Comparison of ENCODE assay signal across 1 cellular context in the genomic region with DNA sequence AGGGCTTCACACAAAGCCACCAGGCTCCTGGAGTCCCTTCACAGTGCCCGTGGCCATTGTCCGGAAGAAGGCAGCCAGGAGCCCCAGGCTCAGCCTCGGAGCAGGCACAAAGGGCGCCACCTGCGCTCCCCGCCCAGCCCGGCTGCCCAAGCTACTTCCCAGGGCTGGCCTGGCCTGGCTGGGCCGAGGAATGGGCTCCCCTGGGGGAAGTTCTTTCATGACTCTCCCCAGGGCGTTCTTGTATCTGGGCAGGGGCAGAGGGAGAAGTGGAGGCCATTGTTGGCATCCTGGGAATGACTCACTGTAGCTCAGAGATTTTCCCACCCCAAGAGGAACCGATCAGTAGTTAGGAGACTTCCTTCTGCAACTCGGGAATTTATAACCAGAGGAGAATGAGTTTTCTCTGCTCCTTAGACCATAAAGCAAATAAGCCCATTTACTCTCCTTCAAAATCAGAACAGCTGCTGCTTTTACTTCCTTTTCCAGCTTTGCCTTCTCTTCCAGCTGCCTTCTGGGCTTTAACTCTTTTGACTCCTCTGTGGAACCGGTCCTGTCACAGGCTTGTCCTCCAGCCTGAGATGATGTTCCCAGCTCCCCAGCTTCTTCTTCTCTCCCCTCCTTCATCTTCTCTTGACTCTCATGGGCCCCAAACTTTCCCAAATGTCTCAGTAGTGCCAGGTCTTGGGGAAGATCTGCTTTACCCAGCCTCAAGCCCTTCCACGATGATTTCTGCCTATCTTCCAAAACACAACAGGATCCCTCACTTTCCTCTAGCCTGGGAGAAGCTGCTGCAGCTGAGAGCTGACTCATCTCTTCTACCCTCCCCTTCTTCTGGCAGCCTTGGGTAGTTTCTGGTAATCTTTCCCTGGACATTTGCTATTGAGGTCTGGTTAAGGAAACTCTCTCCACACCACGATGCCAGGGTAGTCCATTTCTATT.
TF ChIP-seq lines count a peak whose summit lies in the region.

No MANE protein-coding gene starts in this region.

TF ChIP-seq in IMR-90, 13 proteins besides CTCF, POLR2A, EP300 and RAD21:
- TF ChIP-seq NFE2L2 (IDR thresholded peaks at IDR 0.05; ENCODE audit: low read depth, low read length) (no peak), MXI1 (IDR thresholded peaks at IDR 0.05; ENCODE audit: borderline replicate concordance, low read depth, low read length) (no peak), FOS (IDR thresholded peaks at IDR 0.05; ENCODE audit: low read depth, low read length) (peak; percentile 10; the same call in 1 of the 2 replicates), RFX5 (IDR thresholded peaks at IDR 0.05; ENCODE audit: low read depth, low read length) (no peak), CEBPB (IDR thresholded peaks at IDR 0.05; ENCODE audit: low read depth, low read length) (no peak), CHD1 (IDR thresholded peaks at IDR 0.05; ENCODE audit: low read depth, low read length) (no peak), MAFK (IDR thresholded peaks at IDR 0.05; ENCODE audit: low read depth, low read length) (peak; percentile 30; the same call in 1 of the 2 replicates)
- TF ChIP-seq, protein P1, sequence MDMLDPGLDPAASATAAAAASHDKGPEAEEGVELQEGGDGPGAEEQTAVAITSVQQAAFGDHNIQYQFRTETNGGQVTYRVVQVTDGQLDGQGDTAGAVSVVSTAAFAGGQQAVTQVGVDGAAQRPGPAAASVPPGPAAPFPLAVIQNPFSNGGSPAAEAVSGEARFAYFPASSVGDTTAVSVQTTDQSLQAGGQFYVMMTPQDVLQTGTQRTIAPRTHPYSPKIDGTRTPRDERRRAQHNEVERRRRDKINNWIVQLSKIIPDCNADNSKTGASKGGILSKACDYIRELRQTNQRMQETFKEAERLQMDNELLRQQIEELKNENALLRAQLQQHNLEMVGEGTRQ (IDR thresholded peaks at IDR 0.05; ENCODE audit: low read depth, low read length): no peak
